In the genomic region with DNA sequence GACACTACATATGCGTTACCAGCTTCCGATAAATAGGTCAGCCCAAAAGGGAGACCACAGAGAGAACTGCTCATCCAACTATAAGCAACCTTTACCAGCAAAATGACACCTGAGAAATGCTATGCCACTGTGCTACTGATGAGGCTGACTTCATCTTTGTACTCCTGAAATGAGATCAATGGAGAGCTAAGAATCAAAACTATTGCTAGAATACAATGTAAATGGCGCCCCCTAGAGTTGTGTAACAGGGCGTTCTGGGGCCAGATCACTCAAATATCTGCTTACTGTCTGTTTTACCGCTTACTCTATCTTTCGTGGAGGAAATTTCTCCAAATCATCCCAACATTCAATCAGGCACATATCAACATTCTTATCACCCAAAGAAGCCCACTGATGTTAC, we compare ENCODE assay signal across 8 cellular contexts. TPM values are rescaled to one million over a fixed set of nuclear protein-coding genes. Genes with fewer than 3 reads are reported as not detected.
A peak's percentile ranks its signal among the peaks of the same experiment; 100 is the strongest.
DNase-seq lines count a peak whose midpoint lies in the region; ATAC-seq, FAIRE-seq and TF ChIP-seq lines count a peak whose summit lies in the region.

No MANE protein-coding gene starts in this region.

- no peaks in the 10 kb centered on the region for H3K27me3 Mint-ChIP-seq in activated CD8-positive, alpha-beta memory T cell treated with anti-CD3 and anti-CD28 coated beads, Interleukin-2, amount 10 ng/mL, durations not matched to agents 7 days and 5 days
- H3K27me3 Mint-ChIP-seq in stimulated activated memory B cell treated with anti-CD40 and anti-IgM and Interleukin-4, amounts not matched to agents 10 μg/mL and 1 μg/mL and 100 μg/mL, for 72 hours, result no peaks in the 10 kb centered on the region

- H3K4me1 Mint-ChIP-seq in activated CD8-positive, alpha-beta memory T cell treated with anti-CD3 and anti-CD28 coated beads, Interleukin-2, amount 10 ng/mL, durations not matched to agents 7 days and 5 days, result peaks cover 42% of the 10 kb centered on the region
- H3K4me1 Mint-ChIP-seq in stimulated activated memory B cell treated with anti-CD40 and anti-IgM and Interleukin-4, amounts not matched to agents 10 μg/mL and 1 μg/mL and 100 μg/mL, for 72 hours, result peaks cover 57% of the 10 kb centered on the region

- H3K4me3 Mint-ChIP-seq in activated CD8-positive, alpha-beta memory T cell treated with anti-CD3 and anti-CD28 coated beads, Interleukin-2, amount 10 ng/mL, durations not matched to agents 7 days and 5 days, result no peak overlapping the region
- no peak overlapping the region for H3K4me3 Mint-ChIP-seq in stimulated activated memory B cell treated with anti-CD40 and anti-IgM and Interleukin-4, amounts not matched to agents 10 μg/mL and 1 μg/mL and 100 μg/mL, for 72 hours

- H3K36me3 Mint-ChIP-seq in activated CD8-positive, alpha-beta memory T cell treated with anti-CD3 and anti-CD28 coated beads, Interleukin-2, amount 10 ng/mL, durations not matched to agents 7 days and 5 days, result peaks cover 42% of the 10 kb centered on the region
- H3K36me3 Mint-ChIP-seq in stimulated activated memory B cell treated with anti-CD40 and anti-IgM and Interleukin-4, amounts not matched to agents 10 μg/mL and 1 μg/mL and 100 μg/mL, for 72 hours, result peaks cover 49% of the 10 kb centered on the region

- no peak for TF ChIP-seq POLR2A in GM12892 (IDR thresholded peaks at IDR 0.05; ENCODE audit: low read depth, low read length)

- ATAC-seq in activated CD8-positive, alpha-beta memory T cell treated with anti-CD3 and anti-CD28 coated beads, Interleukin-2, amount 10 ng/mL, durations not matched to agents 7 days and 5 days, result no peak
- ATAC-seq in stimulated activated memory B cell treated with anti-CD40 and anti-IgM and Interleukin-4, amounts not matched to agents 10 μg/mL and 1 μg/mL and 100 μg/mL, for 72 hours, result no peak
- no peak for ATAC-seq in HG02973 (IDR thresholded peaks at IDR 0.05; ENCODE audit: unreplicated experiment)

- FAIRE-seq in GM12892 (lab: Jason Lieb, UNC), result no peak

- H3K27ac Mint-ChIP-seq in activated CD8-positive, alpha-beta memory T cell treated with anti-CD3 and anti-CD28 coated beads, Interleukin-2, amount 10 ng/mL, durations not matched to agents 7 days and 5 days, result peak overlapping the region; percentile 64
- H3K27ac Mint-ChIP-seq in stimulated activated memory B cell treated with anti-CD40 and anti-IgM and Interleukin-4, amounts not matched to agents 10 μg/mL and 1 μg/mL and 100 μg/mL, for 72 hours, result peak overlapping the region; percentile 64

- H3K9me3 Mint-ChIP-seq in activated CD8-positive, alpha-beta memory T cell treated with anti-CD3 and anti-CD28 coated beads, Interleukin-2, amount 10 ng/mL, durations not matched to agents 7 days and 5 days (ENCODE audit: low read depth), result no peaks in the 10 kb centered on the region
- no peaks in the 10 kb centered on the region for H3K9me3 Mint-ChIP-seq in stimulated activated memory B cell treated with anti-CD40 and anti-IgM and Interleukin-4, amounts not matched to agents 10 μg/mL and 1 μg/mL and 100 μg/mL, for 72 hours

- DNase-seq in activated CD8-positive, alpha-beta memory T cell treated with anti-CD3 and anti-CD28 coated beads, Interleukin-2, amount 10 ng/mL, durations not matched to agents 7 days and 5 days, result peak; percentile 69
- DNase-seq in activated CD8-positive, alpha-beta memory T cell treated with anti-CD3 and anti-CD28 coated beads, Interleukin-2, amount 50 U/mL, for 48 hours, result no peak
- peak; percentile 93 for DNase-seq in NCI-H1694 (lab: John Stamatoyannopoulos, UW)
- DNase-seq in activated CD4-positive, alpha-beta T cell treated with anti-CD3 and anti-CD28 coated beads, Interleukin-2, amount 50 U/mL, for 1 hour, result peak; percentile 23
- peak in 1 of 2 donors; percentile 51 for DNase-seq in foreskin fibroblast
- no peak for DNase-seq in GM12892 (ENCODE audit: insufficient read length)

- H3K4me3 ChIP-seq in foreskin fibroblast (ENCODE audit: low read depth in 1 of 2, low read length in 2 of 2), result no peak overlapping the region

- peak; percentile 37 for TF ChIP-seq CTCF in foreskin fibroblast (IDR thresholded peaks at IDR 0.05; ENCODE audit: low read depth, low read length)

- CTCF ChIA-PET in activated CD8-positive, alpha-beta memory T cell treated with anti-CD3 and anti-CD28 coated beads, Interleukin-2, amount 10 ng/mL, durations not matched to agents 7 days and 5 days (lab: Charles Lee), result interaction anchor here (0.7 to 3.8 kb wide), 24 partner anchors 11 to 152 kb away, joined by 3 to 36 read pairs (median 4); a partner anchor contains a TSS

RNA-seq across cellular contexts. Expression of a gene that starts 4.6 kb away (rescaled TPM):
- total RNA-seq in activated CD8-positive, alpha-beta memory T cell treated with anti-CD3 and anti-CD28 coated beads, Interleukin-2, amount 10 ng/mL, durations not matched to agents 7 days and 5 days, result 10 to 100 TPM; 76.3 to 76.4 TPM
- 34.4 TPM for polyA plus RNA-seq in GM12892 (2012; ENCODE audit: missing spikeins)

RNA-seq across cellular contexts. Expression of a gene that starts 16.0 kb away (rescaled TPM):
- total RNA-seq in activated CD8-positive, alpha-beta memory T cell treated with anti-CD3 and anti-CD28 coated beads, Interleukin-2, amount 10 ng/mL, durations not matched to agents 7 days and 5 days, result not detected
- 0.30 TPM for polyA plus RNA-seq in GM12892 (2012; ENCODE audit: missing spikeins)

RNA-seq across cellular contexts. Expression of a gene that starts 21.7 kb away (rescaled TPM):
- total RNA-seq in activated CD8-positive, alpha-beta memory T cell treated with anti-CD3 and anti-CD28 coated beads, Interleukin-2, amount 10 ng/mL, durations not matched to agents 7 days and 5 days, result 10 to 100 TPM; 26.0 to 26.3 TPM
- 36.2 TPM for polyA plus RNA-seq in GM12892 (2012; ENCODE audit: missing spikeins)

RNA-seq across cellular contexts. Expression of a gene that starts 37.4 kb away (rescaled TPM):
- total RNA-seq in activated CD8-positive, alpha-beta memory T cell treated with anti-CD3 and anti-CD28 coated beads, Interleukin-2, amount 10 ng/mL, durations not matched to agents 7 days and 5 days, result 1 to 10 TPM; 1.1 to 2.0 TPM
- polyA plus RNA-seq in GM12892 (2012; ENCODE audit: missing spikeins), result 2.1 TPM

RNA-seq across cellular contexts. Expression of a gene that starts 39.2 kb away (rescaled TPM):
- total RNA-seq in activated CD8-positive, alpha-beta memory T cell treated with anti-CD3 and anti-CD28 coated beads, Interleukin-2, amount 10 ng/mL, durations not matched to agents 7 days and 5 days, result 10 to 100 TPM; 28.2 to 30.0 TPM
- 37.3 TPM for polyA plus RNA-seq in GM12892 (2012; ENCODE audit: missing spikeins)

Comparison
In these comparisons a context has a peak if more than half of its experiments do, and no peak if none do; other contexts are left out.
1. DNase-seq: peak in activated CD8-positive, alpha-beta memory T cell treated with anti-CD3 and anti-CD28 coated beads, Interleukin-2, amount 10 ng/mL, durations not matched to agents 7 days and 5 days (single experiment), NCI-H1694 (single experiment) and activated CD4-positive, alpha-beta T cell treated with anti-CD3 and anti-CD28 coated beads, Interleukin-2, amount 50 U/mL, for 1 hour (single experiment); none in activated CD8-positive, alpha-beta memory T cell treated with anti-CD3 and anti-CD28 coated beads, Interleukin-2, amount 50 U/mL, for 48 hours (single experiment) and GM12892 (single experiment).